ENCODE assay signal across 4 cellular contexts in the genomic region with DNA sequence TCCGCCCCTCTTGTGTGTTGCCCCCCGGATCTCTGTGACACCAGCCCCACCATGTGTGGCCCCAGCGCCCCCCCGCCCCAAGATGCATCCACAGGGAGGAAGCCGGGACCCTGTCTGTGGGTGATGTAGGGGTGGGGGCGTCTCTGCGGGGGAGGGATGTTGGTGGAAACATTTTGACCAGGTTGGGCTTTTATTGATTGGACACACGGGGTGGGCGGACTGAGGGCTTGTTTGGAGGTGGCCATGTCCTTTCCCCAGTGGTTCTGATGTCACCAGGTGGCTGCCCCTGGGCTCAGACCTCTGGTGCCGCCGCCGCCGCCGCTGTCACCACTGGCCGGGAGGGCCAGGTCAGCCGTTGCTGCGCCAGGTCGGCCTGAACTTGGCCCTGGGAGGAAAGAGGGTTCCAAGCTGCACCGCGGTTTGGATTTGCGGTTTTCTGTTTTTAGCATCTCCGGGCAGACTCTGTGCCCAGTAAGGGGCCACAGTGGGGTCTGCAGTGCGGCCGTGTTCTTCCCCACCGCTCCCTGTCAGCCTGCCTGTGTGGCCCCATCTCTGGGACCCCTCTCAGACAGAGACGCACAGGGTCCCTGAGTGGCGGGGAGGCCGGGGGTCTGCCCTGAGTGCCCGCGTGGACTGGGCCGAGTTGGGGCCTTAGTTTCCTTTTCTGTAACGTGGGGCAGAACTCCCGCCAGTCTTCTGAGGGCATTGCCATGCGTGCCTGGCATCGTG.
"Had no signal": no experiment of that assay in that cellular context is flagged by ENCODE, and none has a peak within 500 bp of the region (broad histone marks: within the 10 kb centered on the region; RNA-seq: fewer than 3 reads in every experiment).

No MANE protein-coding gene starts in this region.

- H3K4me2 ChIP-seq: GM23338 had no signal

- H3K4me3 ChIP-seq: GM23338, HAP-1 had no signal

- H2AFZ ChIP-seq: GM23338 had no signal

- DNase-seq: KG1 had no signal

- FAIRE-seq: HTR-8/SVneo had no signal

- H3K4me1 ChIP-seq: HAP-1 had no signal
